ENCODE assay signal across 9 cellular contexts in the genomic region with DNA sequence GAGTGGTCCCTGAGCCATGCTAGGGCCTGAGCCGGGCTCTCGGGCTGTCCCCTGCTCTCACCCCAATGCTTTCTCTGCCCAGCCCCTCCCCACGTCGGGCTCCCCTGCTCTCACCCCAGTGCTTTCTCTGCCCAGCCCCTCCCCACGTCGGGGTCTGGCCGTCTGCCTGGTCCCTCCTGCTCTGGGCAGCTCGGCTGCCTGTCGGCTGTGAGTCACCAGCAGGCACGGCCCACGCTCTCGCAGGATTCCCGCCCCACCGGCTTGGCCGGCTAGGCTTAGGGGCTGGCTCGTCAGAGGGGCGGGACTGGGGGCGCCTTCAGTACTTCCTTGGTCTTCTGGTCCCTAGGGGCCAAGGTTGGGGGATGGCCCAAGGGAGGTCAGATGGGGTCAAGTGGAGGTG. TPM values are rescaled to one million over a fixed set of nuclear protein-coding genes. Genes with fewer than 3 reads are reported as not detected.
A peak's percentile ranks its signal among the peaks of the same experiment; 100 is the strongest.
DNase-seq lines count a peak whose midpoint lies in the region; ATAC-seq and TF ChIP-seq lines count a peak whose summit lies in the region.
"Had no signal": no experiment of that assay in that cellular context is flagged by ENCODE, and none has a peak within 500 bp of the region (broad histone marks: within the 10 kb centered on the region; RNA-seq: fewer than 3 reads in every experiment).

No MANE protein-coding gene starts in this region.

- no peak overlapping the region for H2AFZ ChIP-seq in trophoblast cell (ENCODE audit: insufficient read depth, low read length, poor library complexity)

- WGBS in gastroesophageal sphincter (ENCODE audit: low coverage in 1 of 2), 2 donors = no CpG with 5 or more reads among the region's 18 CpGs
- no CpG with 5 or more reads among the region's 18 CpGs for WGBS in trophoblast cell (ENCODE audit: extremely low coverage, insufficient coverage, insufficient read length)

- H3K27me3 Mint-ChIP-seq in WTC11 (ENCODE audit: low read depth) = peaks cover 2% of the 10 kb centered on the region; the same call in 1 of the 2 replicates
- peaks cover 25% of the 10 kb centered on the region for H3K27me3 Mint-ChIP-seq in activated CD4-positive, alpha-beta T cell treated with anti-CD3 and anti-CD28 coated beads, Interleukin-2, amount 10 ng/mL, durations not matched to agents 24 days and 14 days

- peaks cover 19% of the 10 kb centered on the region for H3K4me1 Mint-ChIP-seq in WTC11
- H3K4me1 Mint-ChIP-seq in activated CD4-positive, alpha-beta T cell treated with anti-CD3 and anti-CD28 coated beads, Interleukin-2, amount 10 ng/mL, durations not matched to agents 24 days and 14 days = peaks cover 3% of the 10 kb centered on the region

- TF ChIP-seq EP300 in gastroesophageal sphincter (IDR thresholded peaks at IDR 0.05) = no peak

- H3K9me3 ChIP-seq in gastroesophageal sphincter (peaks cover 0 to 3% (median 0%) of the 10 kb centered on the region in 3 donors), trophoblast cell (ENCODE audit: insufficient read depth, low read depth, low read length) (peaks cover 4% of the 10 kb centered on the region)

- H3K18ac ChIP-seq in trophoblast cell (ENCODE audit: low read length) = peak overlapping the region; percentile 2

- H3K36me3 Mint-ChIP-seq in WTC11 = peaks cover 3% of the 10 kb centered on the region
- H3K36me3 Mint-ChIP-seq in activated CD4-positive, alpha-beta T cell treated with anti-CD3 and anti-CD28 coated beads, Interleukin-2, amount 10 ng/mL, durations not matched to agents 24 days and 14 days (ENCODE audit: low read depth) = no peaks in the 10 kb centered on the region

- peak overlapping the region; percentile 71 for H4K91ac ChIP-seq in trophoblast cell (ENCODE audit: low read depth, low read length)

- intact Hi-C loops in activated CD4-positive, alpha-beta T cell treated with anti-CD3 and anti-CD28 coated beads, Interleukin-2, amount 10 ng/mL, durations not matched to agents 24 days and 14 days (cut with micrococcal nuclease) = no loop called here

- no peak overlapping the region for H3K9ac ChIP-seq in trophoblast cell (ENCODE audit: low read length)

- TF ChIP-seq CTCF in WTC11 (IDR thresholded peaks at IDR 0.05) = no peak
- no peak for TF ChIP-seq CTCF in gastroesophageal sphincter (IDR thresholded peaks at IDR 0.05)

- POLR2A ChIA-PET in WTC11 (lab: Charles Lee) = no interaction called here

- H2BK120ac ChIP-seq in trophoblast cell (ENCODE audit: insufficient read depth, low read length, poor library complexity) = peak overlapping the region; percentile 37

- H3K4me1 ChIP-seq in gastroesophageal sphincter = peaks cover 0 to 89% (median 44%) of the 10 kb centered on the region in 3 donors
- peaks cover 48 to 53% of the 10 kb centered on the region in 2 experiments for H3K4me1 ChIP-seq in trophoblast cell (ENCODE audit: control insufficient read depth in 1 of 2, insufficient read depth in 2 of 2, low read length in 2 of 2)

- no peak overlapping the region for H4K12ac ChIP-seq in trophoblast cell (ENCODE audit: low read depth, low read length)

- peak overlapping the region; percentile 62 for H3K4ac ChIP-seq in trophoblast cell (ENCODE audit: low read depth, low read length)

- H3K27me3 ChIP-seq in gastroesophageal sphincter (peaks cover 7% of the 10 kb centered on the region), trophoblast cell (ENCODE audit: insufficient read depth, low read length) (no peaks in the 10 kb centered on the region)

- no peak for TF ChIP-seq POLR2A in gastroesophageal sphincter (IDR thresholded peaks at IDR 0.05)

- H3K14ac ChIP-seq in trophoblast cell (ENCODE audit: low read length) = peak overlapping the region; percentile 7

- no peak overlapping the region for H2BK12ac ChIP-seq in trophoblast cell (ENCODE audit: low read length)

- CTCF ChIA-PET in WTC11 (lab: Charles Lee) = no interaction called here

- H3K4me2 ChIP-seq in trophoblast cell (ENCODE audit: low read length) = peak overlapping the region; percentile 44

- peaks cover 25% of the 10 kb centered on the region for H3K79me2 ChIP-seq in trophoblast cell (ENCODE audit: control insufficient read depth, insufficient read depth, low read length, poor library complexity)

- H3K9me3 Mint-ChIP-seq in WTC11 = peaks cover 8% of the 10 kb centered on the region
- H3K9me3 Mint-ChIP-seq in activated CD4-positive, alpha-beta T cell treated with anti-CD3 and anti-CD28 coated beads, Interleukin-2, amount 10 ng/mL, durations not matched to agents 24 days and 14 days = no peaks in the 10 kb centered on the region

- peak overlapping the region in 2 of 4 donors; percentile 14 to 43 for H3K27ac ChIP-seq in gastroesophageal sphincter
- peak overlapping the region; percentile 20 for H3K27ac ChIP-seq in trophoblast cell (ENCODE audit: low read depth, low read length)

- H3K36me3 ChIP-seq in gastroesophageal sphincter = peaks cover 0 to 16% of the 10 kb centered on the region in 2 donors
- peaks cover 22 to 27% of the 10 kb centered on the region in 2 experiments for H3K36me3 ChIP-seq in trophoblast cell (ENCODE audit: control insufficient read depth in 1 of 2, insufficient read depth in 2 of 2, low read length in 2 of 2)

- H3K79me1 ChIP-seq in trophoblast cell (ENCODE audit: low read length) = peaks cover 29% of the 10 kb centered on the region

- no peak overlapping the region for H3K4me3 Mint-ChIP-seq in WTC11
- no peak overlapping the region for H3K4me3 Mint-ChIP-seq in activated CD4-positive, alpha-beta T cell treated with anti-CD3 and anti-CD28 coated beads, Interleukin-2, amount 10 ng/mL, durations not matched to agents 24 days and 14 days
- H3K4me3 Mint-ChIP-seq: activated naive CD8-positive, alpha-beta T cell had no signal

- ATAC-seq in WTC11 (peak; percentile 5; the same call in 1 of the 2 replicates), gastroesophageal sphincter (peak; percentile 76), GM19035 (IDR thresholded peaks at IDR 0.05; ENCODE audit: unreplicated experiment) (no peak)

- no peak overlapping the region for H3K23ac ChIP-seq in trophoblast cell (ENCODE audit: low read length)

- peak overlapping the region; percentile 74; the same call in 1 of the 2 replicates for H3K27ac Mint-ChIP-seq in WTC11
- no peak overlapping the region for H3K27ac Mint-ChIP-seq in activated CD4-positive, alpha-beta T cell treated with anti-CD3 and anti-CD28 coated beads, Interleukin-2, amount 10 ng/mL, durations not matched to agents 24 days and 14 days
- H3K27ac Mint-ChIP-seq: activated naive CD8-positive, alpha-beta T cell had no signal

- no peak overlapping the region for H4K8ac ChIP-seq in trophoblast cell (ENCODE audit: low read depth, low read length)

- H2BK5ac ChIP-seq in trophoblast cell (ENCODE audit: low read depth, low read length, poor library complexity) = no peak overlapping the region

- peak overlapping the region in 1 of 2 donors; percentile 20 for H3K4me3 ChIP-seq in gastroesophageal sphincter
- no peak overlapping the region for H3K4me3 ChIP-seq in trophoblast cell (ENCODE audit: low read depth, low read length)

- no peak overlapping the region for H2AK5ac ChIP-seq in trophoblast cell (ENCODE audit: low read length)

- DNase-seq in Daoy (ENCODE audit: low read depth) = peak; percentile 66
- DNase-seq in WTC11 (ENCODE audit: low spot score) = no peak
- DNase-seq in trophoblast cell = peak; percentile 63 to 84
- no peak for DNase-seq in LoVo (ENCODE audit: low spot score)
- DNase-seq in NCI-H2171 (lab: John Stamatoyannopoulos, UW) = no peak
- no peak for DNase-seq in activated CD4-positive, alpha-beta T cell treated with anti-CD3 and anti-CD28 coated beads, Interleukin-2, amount 10 ng/mL, durations not matched to agents 24 days and 14 days

TF ChIP-seq in WTC11, 78 proteins besides CTCF, POLR2A, EP300 and RAD21 (continues in another document):
- TF ChIP-seq, protein P1, sequence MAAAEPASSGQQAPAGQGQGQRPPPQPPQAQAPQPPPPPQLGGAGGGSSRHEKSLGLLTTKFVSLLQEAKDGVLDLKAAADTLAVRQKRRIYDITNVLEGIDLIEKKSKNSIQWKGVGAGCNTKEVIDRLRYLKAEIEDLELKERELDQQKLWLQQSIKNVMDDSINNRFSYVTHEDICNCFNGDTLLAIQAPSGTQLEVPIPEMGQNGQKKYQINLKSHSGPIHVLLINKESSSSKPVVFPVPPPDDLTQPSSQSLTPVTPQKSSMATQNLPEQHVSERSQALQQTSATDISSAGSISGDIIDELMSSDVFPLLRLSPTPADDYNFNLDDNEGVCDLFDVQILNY (CRISPR knock-in tag; IDR thresholded peaks at IDR 0.05) = no peak
- no peak for TF ChIP-seq JUN (CRISPR knock-in tag; IDR thresholded peaks at IDR 0.05)
- TF ChIP-seq ZBTB21 (CRISPR knock-in tag; IDR thresholded peaks at IDR 0.05; ENCODE audit: borderline replicate concordance) = no peak
- no peak for TF ChIP-seq ETV6 (CRISPR knock-in tag; IDR thresholded peaks at IDR 0.05)

RNA-seq across cellular contexts. Expression of a gene that starts 3.3 kb away (rescaled TPM):
- total RNA-seq in Daoy (2014; rRNA removed; shearing (Covaris generic)) = 3.3 and 4.6 TPM in 2 replicates
- total RNA-seq in WTC11 (2021) (35.1 to 39.4 TPM (median 37.4 TPM) in 3 replicates), gastroesophageal sphincter (100 to 1,000 TPM in 1 of 4 donors, 10 to 100 TPM in 3; 46.0 to 128 (median 66.3) TPM)
- 46.7 and 48.1 TPM in 2 replicates for polyA plus RNA-seq in trophoblast cell (2013)
- 0.17 and 0.77 TPM in 2 replicates for total RNA-seq in activated CD4-positive, alpha-beta T cell treated with anti-CD3 and anti-CD28 coated beads, Interleukin-2, amount 10 ng/mL, durations not matched to agents 24 days and 14 days

RNA-seq across cellular contexts. Expression of a gene that starts 53.4 kb away (rescaled TPM):
- total RNA-seq in Daoy (2014; rRNA removed; shearing (Covaris generic)) = 118 and 127 TPM in 2 replicates
- total RNA-seq in WTC11 (2021) (214 to 232 TPM (median 222 TPM) in 3 replicates), gastroesophageal sphincter (100 to 1,000 TPM; 125 to 234 (median 174) TPM)
- 96.3 and 98.3 TPM in 2 replicates for polyA plus RNA-seq in trophoblast cell (2013)
- total RNA-seq in activated CD4-positive, alpha-beta T cell treated with anti-CD3 and anti-CD28 coated beads, Interleukin-2, amount 10 ng/mL, durations not matched to agents 24 days and 14 days = 121 and 145 TPM in 2 replicates

Comparison
In these comparisons a context has a peak if more than half of its experiments do, and no peak if none do; other contexts are left out.
1. DNase-seq: peak in Daoy (single experiment) and trophoblast cell (2 of 2); none in WTC11 (single experiment), LoVo (single experiment), NCI-H2171 (single experiment) and activated CD4-positive, alpha-beta T cell treated with anti-CD3 and anti-CD28 coated beads, Interleukin-2, amount 10 ng/mL, durations not matched to agents 24 days and 14 days (single experiment).